In genomic region chr12:5003025-5003666, GRCh38 we compare ENCODE assay signal across 8 cellular contexts. TPM values are rescaled to one million over a fixed set of nuclear protein-coding genes. Genes with fewer than 3 reads are reported as not detected.
A peak's percentile ranks its signal among the peaks of the same experiment; 100 is the strongest.
DNase-seq lines count a peak whose midpoint lies in the region; ATAC-seq and TF ChIP-seq lines count a peak whose summit lies in the region.
"Had no signal": no experiment of that assay in that cellular context is flagged by ENCODE, and none has a peak within 500 bp of the region (broad histone marks: within the 10 kb centered on the region; RNA-seq: fewer than 3 reads in every experiment).

No MANE protein-coding gene starts in this region.

- H3K27ac ChIP-seq in gastroesophageal sphincter = no peak overlapping the region
- H3K27ac ChIP-seq in aorta (ENCODE audit: low read depth in 1 of 2, low read length in 2 of 2) = no peak overlapping the region

- no peak for TF ChIP-seq POLR2A in gastroesophageal sphincter (IDR thresholded peaks at IDR 0.05)

- H3K9me3 Mint-ChIP-seq in activated T-cell treated with anti-CD3 and anti-CD28 coated beads, Interleukin-2, amount 50 U/mL, for 24 hours = no peaks in the 10 kb centered on the region

- H3K36me3 ChIP-seq in gastroesophageal sphincter = no peaks in the 10 kb centered on the region
- H3K36me3 ChIP-seq in aorta (ENCODE audit: control insufficient read depth in 1 of 2, insufficient read depth in 2 of 2, low read length in 1 of 2) = no peaks in the 10 kb centered on the region

- H3K4me1 Mint-ChIP-seq in activated T-cell treated with anti-CD3 and anti-CD28 coated beads, Interleukin-2, amount 50 U/mL, for 24 hours (ENCODE audit: low read depth) = no peaks in the 10 kb centered on the region

- H3K27me3 ChIP-seq in gastroesophageal sphincter = peaks cover 26% of the 10 kb centered on the region
- no peaks in the 10 kb centered on the region for H3K27me3 ChIP-seq in aorta (ENCODE audit: control insufficient read depth in 1 of 2, insufficient read depth in 2 of 2, low read length in 1 of 2)

- WGBS in gastroesophageal sphincter (ENCODE audit: low coverage in 1 of 2), 2 donors = 34 to 42% methylated on average over 2 to 6 of the region's 9 CpGs
- 18 to 20% methylated on average over 9 of the region's 9 CpGs for WGBS in aorta, 2 donors

- no peak overlapping the region for H3K27ac Mint-ChIP-seq in activated T-cell treated with anti-CD3 and anti-CD28 coated beads, Interleukin-2, amount 50 U/mL, for 24 hours
- H3K27ac Mint-ChIP-seq: activated naive CD8-positive, alpha-beta T cell had no signal

- TF ChIP-seq CTCF in GM10266 (IDR thresholded peaks at IDR 0.05; ENCODE audit: control insufficient read depth, insufficient read depth, low read depth, missing control alignments) (peak; percentile 97), gastroesophageal sphincter (IDR thresholded peaks at IDR 0.05) (peak; percentile 74 to 96 (median 90))

- H3K4me1 ChIP-seq in gastroesophageal sphincter (peaks cover 0 to 3% (median 0%) of the 10 kb centered on the region in 3 donors), aorta (ENCODE audit: control insufficient read depth in 1 of 2, insufficient read depth in 2 of 2, low read length in 2 of 2) (no peaks in the 10 kb centered on the region)

- H3K27me3 Mint-ChIP-seq in activated T-cell treated with anti-CD3 and anti-CD28 coated beads, Interleukin-2, amount 50 U/mL, for 24 hours = peaks cover 35% of the 10 kb centered on the region

- intact Hi-C loops in aorta (cut with DNase I) = loop anchor here in 1 of 2 donors (2.0 kb wide), 1 partner anchor 146 kb away; no protein-coding TSS in a partner anchor

- peak; percentile 67 for ATAC-seq in HG03175 (IDR thresholded peaks at IDR 0.05; ENCODE audit: unreplicated experiment)
- peak; percentile 66 for ATAC-seq in gastroesophageal sphincter
- ATAC-seq in aorta (ENCODE audit: low FRiP score) = peak; percentile 83

- no peaks in the 10 kb centered on the region for H3K36me3 Mint-ChIP-seq in activated T-cell treated with anti-CD3 and anti-CD28 coated beads, Interleukin-2, amount 50 U/mL, for 24 hours (ENCODE audit: low read depth)
- H3K36me3 Mint-ChIP-seq: activated naive CD8-positive, alpha-beta T cell had no signal

- TF ChIP-seq EP300 in gastroesophageal sphincter (IDR thresholded peaks at IDR 0.05) = no peak

- DNase-seq in GM10266 (ENCODE audit: extremely low spot score) (peak; percentile 76), NCI-H510A treated with DMSO at 0.1 percent for 48 hours (lab: John Stamatoyannopoulos, UW) (peak; percentile 8), occipital lobe (lab: John Stamatoyannopoulos, UW) (peak; percentile 49), aorta (peak; percentile 78 to 89)
- peak; percentile 53 for DNase-seq in activated T-cell treated with anti-CD3 and anti-CD28 coated beads, Interleukin-2, amount 50 U/mL, for 24 hours

- H3K4me3 Mint-ChIP-seq in activated T-cell treated with anti-CD3 and anti-CD28 coated beads, Interleukin-2, amount 50 U/mL, for 24 hours = no peak overlapping the region
- H3K4me3 Mint-ChIP-seq: activated naive CD8-positive, alpha-beta T cell had no signal

- no peak overlapping the region for H3K4me3 ChIP-seq in gastroesophageal sphincter
- no peak overlapping the region for H3K4me3 ChIP-seq in aorta (ENCODE audit: low read length in 2 of 2)

- H3K9me3 ChIP-seq in gastroesophageal sphincter (no peaks in the 10 kb centered on the region), aorta (ENCODE audit: control insufficient read depth, low read length) (no peaks in the 10 kb centered on the region)

RNA-seq across cellular contexts. Expression of gene KCNA5, which starts 40.5 kb away (rescaled TPM):
- total RNA-seq in gastroesophageal sphincter (10 to 100 TPM in 2 of 4 donors, 1 to 10 TPM in 2; 1.3 to 37.3 (median 6.8) TPM), occipital lobe (1.7 TPM), aorta (10 to 100 TPM; 84.7 to 84.9 TPM)
- 10 to 100 TPM in 1 of 2 donors, 1 to 10 TPM in 1; 2.4 to 13.4 TPM for polyA plus RNA-seq in aorta

Comparison
In these comparisons a context has a peak if more than half of its experiments do, and no peak if none do; other contexts are left out.
1. DNase-seq: peak in every context shown above with its lines; median percentile 84 in aorta; 76 in GM10266; 53 in activated T-cell treated with anti-CD3 and anti-CD28 coated beads, Interleukin-2, amount 50 U/mL, for 24 hours; 49 in occipital lobe; 8 in NCI-H510A treated with DMSO at 0.1 percent for 48 hours.